Comparison of ENCODE assay signal across 9 cellular contexts in genomic region chr9:37187269-37187668, GRCh38.
DNase-seq lines count a peak whose midpoint lies in the region; ATAC-seq and TF ChIP-seq lines count a peak whose summit lies in the region.
"Had no signal": no experiment of that assay in that cellular context is flagged by ENCODE, and none has a peak within 500 bp of the region (broad histone marks: within the 10 kb centered on the region; RNA-seq: fewer than 3 reads in every experiment).

No MANE protein-coding gene starts in this region.

- peak overlapping the region; percentile 91 for H3K27ac Mint-ChIP-seq in activated T-helper 2 cell treated with anti-CD3 and anti-CD28 coated beads, Interferon-gamma antibody, Interleukin-2, Interleukin-4, amounts not matched to agents 10 μg/mL and 5 μg/mL and 100 μg/mL, durations not matched to agents 14 hours and 24 hours and 36 hours
- H3K27ac Mint-ChIP-seq: neural progenitor cell had no signal

- H3K36me3 Mint-ChIP-seq in activated T-helper 2 cell treated with anti-CD3 and anti-CD28 coated beads, Interferon-gamma antibody, Interleukin-2, Interleukin-4, amounts not matched to agents 10 μg/mL and 5 μg/mL and 100 μg/mL, durations not matched to agents 14 hours and 24 hours and 36 hours (ENCODE audit: low read depth) = peaks cover 63% of the 10 kb centered on the region

- in situ Hi-C loops in mammary epithelial cell (cut with MboI; ENCODE audit: low sequenced_read_pairs in 2 of 2) = no loop called here

- peak overlapping the region; percentile 73 for H3K4me3 Mint-ChIP-seq in activated T-helper 2 cell treated with anti-CD3 and anti-CD28 coated beads, Interferon-gamma antibody, Interleukin-2, Interleukin-4, amounts not matched to agents 10 μg/mL and 5 μg/mL and 100 μg/mL, durations not matched to agents 14 hours and 24 hours and 36 hours (ENCODE audit: low read depth)
- H3K4me3 Mint-ChIP-seq: neural progenitor cell had no signal

- H3K27ac ChIP-seq in heart left ventricle (no peak overlapping the region), mammary epithelial cell (ENCODE audit: insufficient read depth, low read depth, low read length) (no peak overlapping the region)
- H3K27ac ChIP-seq: neural progenitor cell had no signal

- peak overlapping the region; percentile 53 for H3K4me3 ChIP-seq in GM06990 (replicated peaks; ENCODE audit: low read depth, low read length)
- no peak overlapping the region for H3K4me3 ChIP-seq in heart left ventricle
- no peak overlapping the region for H3K4me3 ChIP-seq in mammary epithelial cell (replicated peaks in 1 of 3; ENCODE audit: insufficient read depth in 1 of 3, low read depth in 2 of 3, low read length in 3 of 3)
- H3K4me3 ChIP-seq: neural progenitor cell had no signal

- H3K27me3 ChIP-seq in GM06990 (replicated peaks; ENCODE audit: control insufficient read depth, insufficient read depth, low read length) (no peaks in the 10 kb centered on the region), heart left ventricle (no peaks in the 10 kb centered on the region), mammary epithelial cell (ENCODE audit: insufficient read depth, low read length) (no peaks in the 10 kb centered on the region)
- H3K27me3 ChIP-seq: neural progenitor cell had no signal

- H2AFZ ChIP-seq in mammary epithelial cell (ENCODE audit: low read depth, low read length) = no peak overlapping the region
- H2AFZ ChIP-seq: neural progenitor cell had no signal

- DNase-seq in GM06990 (ENCODE audit: extremely low read depth, insufficient read length) (peak; percentile 43), heart left ventricle (no peak), NCI-H2171 (lab: John Stamatoyannopoulos, UW) (no peak), C1 segment of cervical spinal cord (lab: John Stamatoyannopoulos, UW) (no peak), mammary epithelial cell (no peak)
- DNase-seq in activated T-helper 2 cell treated with anti-CD3 and anti-CD28 coated beads, Interferon-gamma antibody, Interleukin-2, Interleukin-4, amounts not matched to agents 10 μg/mL and 5 μg/mL and 100 μg/mL, durations not matched to agents 14 hours and 24 hours and 36 hours (ENCODE audit: low spot score) = no peak

- H3K9me3 Mint-ChIP-seq in activated T-helper 2 cell treated with anti-CD3 and anti-CD28 coated beads, Interferon-gamma antibody, Interleukin-2, Interleukin-4, amounts not matched to agents 10 μg/mL and 5 μg/mL and 100 μg/mL, durations not matched to agents 14 hours and 24 hours and 36 hours = peaks cover 13% of the 10 kb centered on the region

- H3K36me3 ChIP-seq in GM06990 (ENCODE audit: control insufficient read depth, insufficient read depth, low read length) (no peaks in the 10 kb centered on the region), heart left ventricle (peaks cover 0 to 11% (median 3%) of the 10 kb centered on the region in 9 donors), mammary epithelial cell (ENCODE audit: insufficient read depth, low read length) (no peaks in the 10 kb centered on the region)
- H3K36me3 ChIP-seq: neural progenitor cell had no signal

- BruUV-seq in mammary epithelial cell (replicated peaks; lab: Mats Ljungman, UMichigan) = no TSS peak

- H3K4me2 ChIP-seq in mammary epithelial cell (ENCODE audit: insufficient read depth, low read depth, low read length) = no peak overlapping the region
- H3K4me2 ChIP-seq: neural progenitor cell had no signal

- dilution Hi-C loops in mammary epithelial cell (cut with HindIII; ENCODE audit: low sequenced_read_pairs) = no loop called here

- CTCF ChIA-PET in mammary epithelial cell (lab: Charles Lee; ENCODE audit: low non-redundant PET) = no interaction called here

- no peak for TF ChIP-seq POLR2A in heart left ventricle (IDR thresholded peaks at IDR 0.05)

- H3K79me2 ChIP-seq in mammary epithelial cell (ENCODE audit: insufficient read depth, low read length) = peaks cover 13% of the 10 kb centered on the region

- peaks cover 29% of the 10 kb centered on the region for H3K4me1 Mint-ChIP-seq in activated T-helper 2 cell treated with anti-CD3 and anti-CD28 coated beads, Interferon-gamma antibody, Interleukin-2, Interleukin-4, amounts not matched to agents 10 μg/mL and 5 μg/mL and 100 μg/mL, durations not matched to agents 14 hours and 24 hours and 36 hours (ENCODE audit: low read depth)

- no peak overlapping the region for H3K9ac ChIP-seq in mammary epithelial cell (ENCODE audit: insufficient read depth, low read length)
- H3K9ac ChIP-seq: neural progenitor cell had no signal

- TF ChIP-seq CTCF in GM06990 (IDR thresholded peaks at IDR 0.05; ENCODE audit: insufficient read depth, low read length, poor library complexity, severe bottlenecking) (no peak), heart left ventricle (IDR thresholded peaks at IDR 0.05) (no peak), mammary epithelial cell (conservative IDR thresholded peaks at IDR 0.05 in 1 of 2, IDR thresholded peaks at IDR 0.05 in 1 of 2; ENCODE audit: extremely low read depth in 1 of 2, insufficient read depth in 1 of 2, low read depth in 1 of 2, low read length in 2 of 2) (no peak)

- H3K27me3 Mint-ChIP-seq in activated T-helper 2 cell treated with anti-CD3 and anti-CD28 coated beads, Interferon-gamma antibody, Interleukin-2, Interleukin-4, amounts not matched to agents 10 μg/mL and 5 μg/mL and 100 μg/mL, durations not matched to agents 14 hours and 24 hours and 36 hours (ENCODE audit: low read depth) = no peaks in the 10 kb centered on the region

- ATAC-seq in GM19467 (IDR thresholded peaks at IDR 0.05; ENCODE audit: unreplicated experiment) (peak; percentile 41), HG03432 (IDR thresholded peaks at IDR 0.05; ENCODE audit: unreplicated experiment) (peak; percentile 68), heart left ventricle (no peak)

- H3K4me1 ChIP-seq in heart left ventricle = peaks cover 0 to 11% (median 0%) of the 10 kb centered on the region in 12 donors
- no peaks in the 10 kb centered on the region for H3K4me1 ChIP-seq in mammary epithelial cell (ENCODE audit: insufficient read depth, low read length)

- intact Hi-C loops in activated T-helper 2 cell treated with anti-CD3 and anti-CD28 coated beads, Interferon-gamma antibody, Interleukin-2, Interleukin-4, amounts not matched to agents 10 μg/mL and 5 μg/mL and 100 μg/mL, durations not matched to agents 14 hours and 24 hours and 36 hours (cut with micrococcal nuclease) = loop anchor here (1.0 to 5.0 kb wide), 2 partner anchors 13 to 40 kb away; no protein-coding TSS in a partner anchor
- intact Hi-C loops in heart left ventricle (cut with DNase I) (loop anchor here in 1 of 10 donors (2.0 kb wide), 1 partner anchor 16 kb away; no protein-coding TSS in a partner anchor), mammary epithelial cell (cut with micrococcal nuclease) (no loop called here)

- WGBS in heart left ventricle, 4 donors = 91 to 93% (median 92%) methylated on average over 7 of the region's 7 CpGs
- 97% methylated on average over 7 of the region's 7 CpGs for WGBS in mammary epithelial cell (ENCODE audit: low coverage, missing lambda C conversion rate)

- peaks cover 0 to 4% (median 0%) of the 10 kb centered on the region in 12 donors for H3K9me3 ChIP-seq in heart left ventricle
- H3K9me3 ChIP-seq in mammary epithelial cell (replicated peaks; ENCODE audit: insufficient read depth, low read length) = no peaks in the 10 kb centered on the region

- H4K20me1 ChIP-seq in mammary epithelial cell (ENCODE audit: insufficient read depth, low read length) = no peaks in the 10 kb centered on the region

Comparison
In these comparisons a context has a peak if more than half of its experiments do, and no peak if none do; other contexts are left out.
1. ATAC-seq: peak in GM19467 (single experiment) and HG03432 (single experiment); none in heart left ventricle (0 of 4).